Comparison of ENCODE assay signal across 10 cellular contexts in the genomic region with DNA sequence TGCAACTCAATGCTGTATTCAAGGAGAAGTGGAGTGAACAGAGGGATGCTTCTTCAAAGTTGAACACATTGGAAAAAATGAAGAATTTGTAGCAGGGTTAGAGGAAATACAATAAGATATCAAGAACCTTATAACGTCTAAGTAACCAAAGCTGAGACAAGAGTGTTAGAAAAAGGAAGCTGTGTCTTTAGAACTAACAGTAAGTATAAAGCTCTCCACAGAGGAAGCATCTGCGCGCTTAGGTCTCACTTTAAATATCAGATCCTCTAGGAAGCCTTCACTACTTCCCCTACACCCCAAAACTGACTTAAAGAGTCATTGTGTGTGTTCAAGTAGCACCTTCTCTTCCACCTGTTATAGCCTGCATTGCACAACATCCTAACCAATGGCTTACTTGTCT. TPM values are rescaled to one million over a fixed set of nuclear protein-coding genes. Genes with fewer than 3 reads are reported as not detected.
A peak's percentile ranks its signal among the peaks of the same experiment; 100 is the strongest.
DNase-seq lines count a peak whose midpoint lies in the region; ATAC-seq and TF ChIP-seq lines count a peak whose summit lies in the region.
"Had no signal": no experiment of that assay in that cellular context is flagged by ENCODE, and none has a peak within 500 bp of the region (broad histone marks: within the 10 kb centered on the region; RNA-seq: fewer than 3 reads in every experiment).

No MANE protein-coding gene starts in this region.

- no peak for TF ChIP-seq EP300 in transverse colon (IDR thresholded peaks at IDR 0.05; ENCODE audit: low read depth)

- H3K27me3 ChIP-seq in skeletal muscle tissue (ENCODE audit: control insufficient read depth in 3 of 3, insufficient read depth in 3 of 3, low read length in 3 of 3) (no peaks in the 10 kb centered on the region), transverse colon (no peaks in the 10 kb centered on the region)
- H3K27me3 ChIP-seq: sigmoid colon had no signal

- no peaks in the 10 kb centered on the region for H3K36me3 Mint-ChIP-seq in T-helper 2 cell treated with Interferon-gamma antibody and Interleukin-4, amounts not matched to agents 5 μg/mL and 100 μg/mL, for 36 hours (ENCODE audit: low read depth)
- no peaks in the 10 kb centered on the region for H3K36me3 Mint-ChIP-seq in activated CD8-positive, alpha-beta T cell treated with anti-CD3 and anti-CD28 coated beads for 36 hours (ENCODE audit: low read depth)

- H3K4me1 ChIP-seq in skeletal muscle tissue (ENCODE audit: control insufficient read depth in 3 of 3, insufficient read depth in 3 of 3, low read length in 3 of 3) (no peaks in the 10 kb centered on the region), transverse colon (peaks cover 0 to 3% (median 0%) of the 10 kb centered on the region in 4 donors)
- H3K4me1 ChIP-seq: sigmoid colon had no signal

- peaks cover 18% of the 10 kb centered on the region for H3K4me1 Mint-ChIP-seq in T-helper 2 cell treated with Interferon-gamma antibody and Interleukin-4, amounts not matched to agents 5 μg/mL and 100 μg/mL, for 36 hours (ENCODE audit: low read depth)
- peaks cover 34% of the 10 kb centered on the region for H3K4me1 Mint-ChIP-seq in activated CD8-positive, alpha-beta T cell treated with anti-CD3 and anti-CD28 coated beads for 36 hours (ENCODE audit: low read depth)

- peaks cover 39% of the 10 kb centered on the region for H3K27me3 Mint-ChIP-seq in T-helper 2 cell treated with Interferon-gamma antibody and Interleukin-4, amounts not matched to agents 5 μg/mL and 100 μg/mL, for 36 hours (ENCODE audit: low read depth)
- peaks cover 7% of the 10 kb centered on the region for H3K27me3 Mint-ChIP-seq in activated CD8-positive, alpha-beta T cell treated with anti-CD3 and anti-CD28 coated beads for 36 hours

- peak; percentile 13 for ATAC-seq in HG03025 (IDR thresholded peaks at IDR 0.05; ENCODE audit: low FRiP score, unreplicated experiment)
- peak; percentile 21 for ATAC-seq in activated CD8-positive, alpha-beta T cell treated with anti-CD3 and anti-CD28 coated beads for 36 hours

- H3K27ac ChIP-seq in skeletal muscle tissue (ENCODE audit: low read depth, low read length) (peak overlapping the region; percentile 62), transverse colon (peak overlapping the region in 2 of 4 donors; percentile 21 to 36)

- CTCF ChIA-PET in activated CD8-positive, alpha-beta T cell treated with anti-CD3 and anti-CD28 coated beads for 36 hours (lab: Charles Lee): interaction anchor here (1.1 to 1.4 kb wide), 5 partner anchors 19 to 328 kb away, joined by 3 to 5 read pairs (median 5); a partner anchor contains a TSS

- intact Hi-C loops in activated CD8-positive, alpha-beta T cell treated with anti-CD3 and anti-CD28 coated beads for 36 hours (cut with micrococcal nuclease): loop anchor here (10.0 kb wide), 1 partner anchor 79 kb away; no protein-coding TSS in a partner anchor
- intact Hi-C loops in transverse colon (cut with DNase I; ENCODE audit: low total_unique reads): no loop called here

- POLR2A ChIA-PET in activated CD8-positive, alpha-beta T cell treated with anti-CD3 and anti-CD28 coated beads for 36 hours (lab: Charles Lee): interaction anchor here (0.9 to 1.5 kb wide), 3 partner anchors 46 to 162 kb away, joined by 3 to 4 read pairs (median 3); no protein-coding TSS in a partner anchor

- in situ Hi-C loops in transverse colon (cut with MboI; ENCODE audit: low pct_ligation_motif_present in 1 of 4, low pct_unique_long_range_greater_than_20kb in 1 of 4, low sequenced_read_pairs in 3 of 4): no loop called here

- WGBS in transverse colon (ENCODE audit: low coverage in 1 of 2), 2 donors: 57 to 66% methylated on average over 3 of the region's 3 CpGs

- H3K27ac Mint-ChIP-seq in T-helper 2 cell treated with Interferon-gamma antibody and Interleukin-4, amounts not matched to agents 5 μg/mL and 100 μg/mL, for 36 hours: peak overlapping the region; percentile 72
- peak overlapping the region; percentile 73 for H3K27ac Mint-ChIP-seq in activated CD8-positive, alpha-beta T cell treated with anti-CD3 and anti-CD28 coated beads for 36 hours

- no peaks in the 10 kb centered on the region for H3K9me3 Mint-ChIP-seq in T-helper 2 cell treated with Interferon-gamma antibody and Interleukin-4, amounts not matched to agents 5 μg/mL and 100 μg/mL, for 36 hours
- H3K9me3 Mint-ChIP-seq in activated CD8-positive, alpha-beta T cell treated with anti-CD3 and anti-CD28 coated beads for 36 hours: no peaks in the 10 kb centered on the region

- no peak for TF ChIP-seq POLR2A in transverse colon (IDR thresholded peaks at IDR 0.05)

- no peaks in the 10 kb centered on the region for H3K36me3 ChIP-seq in skeletal muscle tissue (ENCODE audit: control insufficient read depth in 3 of 3, insufficient read depth in 3 of 3, low read length in 3 of 3)
- H3K36me3 ChIP-seq in transverse colon: no peaks in the 10 kb centered on the region
- H3K36me3 ChIP-seq: sigmoid colon had no signal

- no peak for DNase-seq in T-helper 2 cell treated with Interferon-gamma antibody and Interleukin-4, amounts not matched to agents 5 μg/mL and 100 μg/mL, for 36 hours (ENCODE audit: low spot score)
- DNase-seq in T-helper 2 cell: no peak
- peak; percentile 3 for DNase-seq in activated CD8-positive, alpha-beta T cell treated with anti-CD3 and anti-CD28 coated beads for 36 hours
- no peak for DNase-seq in SW480 (ENCODE audit: low spot score)
- DNase-seq in hepatic stellate cell (ENCODE audit: low spot score): no peak
- DNase-seq in transverse colon: no peak
- DNase-seq: NCI-H345 had no signal

- no peak overlapping the region for H3K9ac ChIP-seq in skeletal muscle tissue (ENCODE audit: low read depth in 1 of 3, low read length in 3 of 3)

- no peak overlapping the region for H3K4me3 ChIP-seq in skeletal muscle tissue (ENCODE audit: low read length in 3 of 3)
- no peak overlapping the region for H3K4me3 ChIP-seq in transverse colon
- H3K4me3 ChIP-seq: sigmoid colon had no signal

- no peaks in the 10 kb centered on the region for H3K9me3 ChIP-seq in skeletal muscle tissue (ENCODE audit: control insufficient read depth in 3 of 3, low read length in 3 of 3)
- H3K9me3 ChIP-seq in transverse colon: no peaks in the 10 kb centered on the region
- H3K9me3 ChIP-seq: sigmoid colon had no signal

- no peak for TF ChIP-seq CTCF in activated CD8-positive, alpha-beta T cell treated with anti-CD3 and anti-CD28 coated beads for 36 hours (IDR thresholded peaks at IDR 0.05)
- TF ChIP-seq CTCF in transverse colon (IDR thresholded peaks at IDR 0.05): no peak

- H3K4me3 Mint-ChIP-seq in T-helper 2 cell treated with Interferon-gamma antibody and Interleukin-4, amounts not matched to agents 5 μg/mL and 100 μg/mL, for 36 hours: peak overlapping the region; percentile 74
- H3K4me3 Mint-ChIP-seq in activated CD8-positive, alpha-beta T cell treated with anti-CD3 and anti-CD28 coated beads for 36 hours: peak overlapping the region; percentile 63

RNA-seq across cellular contexts. Expression of a gene that starts 43.0 kb away (rescaled TPM):
- not detected for total RNA-seq in activated CD8-positive, alpha-beta T cell treated with anti-CD3 and anti-CD28 coated beads for 36 hours
- total RNA-seq in skeletal muscle tissue: under 0.01 TPM
- total RNA-seq in transverse colon: 1 to 10 TPM in 2 of 4 donors, not detected in 2; 1.1 to 2.1 TPM
